11 cellular contexts compared by ENCODE assay signal in the genomic region with DNA sequence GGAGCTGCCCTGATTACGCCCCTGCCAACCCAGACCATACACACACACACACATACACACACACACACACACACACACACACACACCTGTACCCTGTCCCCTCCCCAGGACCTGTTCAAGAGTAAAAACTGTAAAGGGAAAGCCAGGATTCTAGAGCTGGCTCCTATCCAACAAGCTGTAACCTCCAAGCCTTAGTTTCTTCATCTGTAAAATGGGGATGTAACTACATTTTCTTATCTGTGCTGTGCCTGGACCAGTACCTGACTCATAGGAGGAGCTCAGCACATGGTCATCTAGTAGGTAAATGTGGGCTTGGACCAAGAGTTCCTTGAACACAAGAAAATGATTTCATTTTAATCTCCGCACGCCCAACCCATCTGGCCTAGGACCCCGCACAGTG.
DNase-seq lines count a peak whose midpoint lies in the region; ATAC-seq and TF ChIP-seq lines count a peak whose summit lies in the region.
"Had no signal": no experiment of that assay in that cellular context is flagged by ENCODE, and none has a peak within 500 bp of the region (broad histone marks: within the 10 kb centered on the region; RNA-seq: fewer than 3 reads in every experiment).

No MANE protein-coding gene starts in this region.

- H3K4me3 ChIP-seq in mucosa of stomach (ENCODE audit: low read length), result no peak overlapping the region
- H3K4me3 ChIP-seq in stomach smooth muscle (ENCODE audit: low read length in 2 of 2), result no peak overlapping the region
- H3K4me3 ChIP-seq: GM23248 had no signal

- CTCF ChIA-PET in RWPE1 (lab: Yijun Ruan, JAX), result interaction anchor here (0.6 to 1.4 kb wide), 8 partner anchors 13 to 821 kb away, joined by 3 to 4 read pairs (median 3); no protein-coding TSS in a partner anchor

- peak overlapping the region; percentile 32 to 97 (median 47) for H3K27ac Mint-ChIP-seq in brain
- H3K27ac Mint-ChIP-seq: CD8-positive, alpha-beta T cell had no signal

- H3K9ac ChIP-seq in mucosa of stomach (ENCODE audit: low read length) (peak overlapping the region; percentile 40), stomach smooth muscle (ENCODE audit: low read length in 2 of 2) (no peak overlapping the region)
- H3K9ac ChIP-seq: GM23248 had no signal

- peaks cover 36% of the 10 kb centered on the region for H3K36me3 Mint-ChIP-seq in brain

- TF ChIP-seq CTCF in RWPE1 (conservative IDR thresholded peaks at IDR 0.05; ENCODE audit: low read depth) (no peak), brain (conservative IDR thresholded peaks at IDR 0.05) (no peak), GM13976 (IDR thresholded peaks at IDR 0.05; ENCODE audit: borderline replicate concordance, control extremely low read depth, extremely low read depth, insufficient read depth, missing control alignments) (no peak)

- no peak overlapping the region for H3K4me3 Mint-ChIP-seq in brain
- H3K4me3 Mint-ChIP-seq: CD14-positive monocyte; CD8-positive, alpha-beta T cell had no signal

- DNase-seq in RWPE1 (ENCODE audit: low spot score), result no peak
- DNase-seq in GM13976 (ENCODE audit: low spot score), result no peak
- no peak for DNase-seq in mesenteric fat pad (ENCODE audit: low spot score)
- DNase-seq: DMS79 treated with DMSO at 0.1 percent for 48 hours had no signal

- H3K27ac ChIP-seq in RWPE1, result peak overlapping the region; percentile 94
- H3K27ac ChIP-seq in stomach smooth muscle (ENCODE audit: low read length), result peak overlapping the region; percentile 31
- H3K27ac ChIP-seq: GM23248 had no signal

- H3K27me3 Mint-ChIP-seq in brain, result no peaks in the 10 kb centered on the region

- H3K9me3 Mint-ChIP-seq in brain, result peaks cover 0 to 3% (median 0%) of the 10 kb centered on the region in 5 experiments
- H3K9me3 Mint-ChIP-seq: CD14-positive monocyte; CD8-positive, alpha-beta T cell had no signal

- H3K4me1 Mint-ChIP-seq in brain, result peaks cover 54% of the 10 kb centered on the region

- H3K36me3 ChIP-seq in mucosa of stomach (ENCODE audit: control insufficient read depth, insufficient read depth, low read length) (peaks cover 10% of the 10 kb centered on the region), stomach smooth muscle (ENCODE audit: control insufficient read depth in 2 of 2, insufficient read depth in 2 of 2, low read length in 2 of 2) (peaks cover 9 to 10% of the 10 kb centered on the region in 2 donors)

- H3K27me3 ChIP-seq in mucosa of stomach (ENCODE audit: control insufficient read depth, insufficient read depth, low read length) (no peaks in the 10 kb centered on the region), stomach smooth muscle (ENCODE audit: control insufficient read depth in 1 of 2, insufficient read depth in 2 of 2, low read length in 2 of 2) (no peaks in the 10 kb centered on the region)

- no peaks in the 10 kb centered on the region for H3K9me3 ChIP-seq in mucosa of stomach (ENCODE audit: control insufficient read depth, low read length)
- H3K9me3 ChIP-seq in stomach smooth muscle (ENCODE audit: control insufficient read depth in 2 of 2, low read length in 2 of 2), result no peaks in the 10 kb centered on the region

- POLR2A ChIA-PET in RWPE1 (lab: Yijun Ruan, JAX; ENCODE audit: low non-redundant PET), result no interaction called here

- ATAC-seq in GM19023 (IDR thresholded peaks at IDR 0.05; ENCODE audit: unreplicated experiment), result no peak
- ATAC-seq: CD8-positive, alpha-beta T cell had no signal

- in situ Hi-C loops in GM13976 (cut with MboI; ENCODE audit: low sequenced_read_pairs, unreplicated experiment), result loop anchor here (10.0 kb wide), 1 partner anchor 1153 kb away; no protein-coding TSS in a partner anchor

- H3K4me1 ChIP-seq in mucosa of stomach (ENCODE audit: control insufficient read depth, insufficient read depth, low read length) (peaks cover 30% of the 10 kb centered on the region), stomach smooth muscle (ENCODE audit: control insufficient read depth, insufficient read depth, low read length) (peaks cover 38% of the 10 kb centered on the region)
